1 cellular context compared by ENCODE assay signal in the genomic region with DNA sequence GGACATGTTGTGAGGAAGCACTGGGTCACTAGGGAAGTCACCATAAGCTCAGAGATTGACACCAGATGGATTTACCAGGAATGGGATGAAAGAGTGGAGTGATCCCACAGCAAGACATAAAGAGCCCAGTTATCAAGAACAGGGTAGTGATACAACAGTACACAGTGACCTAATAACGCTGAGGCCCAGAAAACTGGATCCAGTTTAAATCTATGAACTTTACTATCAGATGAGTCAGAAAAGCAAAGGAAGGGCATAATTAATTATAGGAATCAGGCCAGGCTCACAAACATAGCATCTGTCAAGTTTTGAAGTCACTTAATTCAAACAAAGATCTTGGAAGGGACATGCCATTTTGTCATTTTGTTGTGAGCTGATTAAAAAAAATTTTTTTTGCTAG.
TF ChIP-seq lines count a peak whose summit lies in the region.

No MANE protein-coding gene starts in this region.

TF ChIP-seq in SK-N-SH, 30 proteins besides CTCF, POLR2A, EP300 and RAD21 (continued from another document):
- TF ChIP-seq, protein P1, sequence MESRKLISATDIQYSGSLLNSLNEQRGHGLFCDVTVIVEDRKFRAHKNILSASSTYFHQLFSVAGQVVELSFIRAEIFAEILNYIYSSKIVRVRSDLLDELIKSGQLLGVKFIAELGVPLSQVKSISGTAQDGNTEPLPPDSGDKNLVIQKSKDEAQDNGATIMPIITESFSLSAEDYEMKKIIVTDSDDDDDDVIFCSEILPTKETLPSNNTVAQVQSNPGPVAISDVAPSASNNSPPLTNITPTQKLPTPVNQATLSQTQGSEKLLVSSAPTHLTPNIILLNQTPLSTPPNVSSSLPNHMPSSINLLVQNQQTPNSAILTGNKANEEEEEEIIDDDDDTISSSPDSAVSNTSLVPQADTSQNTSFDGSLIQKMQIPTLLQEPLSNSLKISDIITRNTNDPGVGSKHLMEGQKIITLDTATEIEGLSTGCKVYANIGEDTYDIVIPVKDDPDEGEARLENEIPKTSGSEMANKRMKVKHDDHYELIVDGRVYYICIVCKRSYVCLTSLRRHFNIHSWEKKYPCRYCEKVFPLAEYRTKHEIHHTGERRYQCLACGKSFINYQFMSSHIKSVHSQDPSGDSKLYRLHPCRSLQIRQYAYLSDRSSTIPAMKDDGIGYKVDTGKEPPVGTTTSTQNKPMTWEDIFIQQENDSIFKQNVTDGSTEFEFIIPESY (IDR thresholded peaks at IDR 0.05; ENCODE audit: borderline replicate concordance, low read depth): no peak
- TF ChIP-seq, protein P2, sequence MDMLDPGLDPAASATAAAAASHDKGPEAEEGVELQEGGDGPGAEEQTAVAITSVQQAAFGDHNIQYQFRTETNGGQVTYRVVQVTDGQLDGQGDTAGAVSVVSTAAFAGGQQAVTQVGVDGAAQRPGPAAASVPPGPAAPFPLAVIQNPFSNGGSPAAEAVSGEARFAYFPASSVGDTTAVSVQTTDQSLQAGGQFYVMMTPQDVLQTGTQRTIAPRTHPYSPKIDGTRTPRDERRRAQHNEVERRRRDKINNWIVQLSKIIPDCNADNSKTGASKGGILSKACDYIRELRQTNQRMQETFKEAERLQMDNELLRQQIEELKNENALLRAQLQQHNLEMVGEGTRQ (IDR thresholded peaks at IDR 0.05; ENCODE audit: borderline replicate concordance, low read depth, low read length): no peak
